ENCODE assay signal across 1 cellular context in the genomic region with DNA sequence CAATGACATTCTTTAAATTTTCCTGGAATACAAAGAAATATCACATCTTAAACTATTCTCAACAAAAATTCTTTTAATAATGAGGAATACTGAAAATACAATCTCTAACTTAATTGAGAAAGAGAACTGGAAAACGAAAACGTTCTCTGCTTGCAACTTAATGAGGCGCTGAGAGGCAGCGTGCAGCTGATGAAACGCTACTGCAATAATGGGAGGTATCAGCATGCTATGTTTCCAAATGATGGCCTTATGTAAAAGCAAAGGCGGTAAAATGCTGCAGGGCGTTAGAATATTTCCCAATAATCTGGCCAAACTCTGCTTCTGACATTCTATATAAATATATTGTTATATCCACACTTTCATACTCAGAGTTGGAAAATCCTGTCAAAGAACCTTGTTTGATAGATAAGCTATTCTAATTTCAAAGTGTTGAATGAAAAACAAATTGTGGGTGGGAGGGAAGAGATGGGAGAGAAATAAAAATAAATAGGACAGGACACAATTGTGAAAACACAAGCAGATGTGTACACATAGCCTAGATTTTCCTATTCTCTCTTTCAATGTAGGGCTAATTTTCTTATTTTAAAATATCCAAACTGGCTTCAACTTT.
TF ChIP-seq lines count a peak whose summit lies in the region.

No MANE protein-coding gene starts in this region.

TF ChIP-seq in Ishikawa, 13 proteins besides CTCF, POLR2A, EP300 and RAD21 (continued from another document):
- TF ChIP-seq, protein P1, sequence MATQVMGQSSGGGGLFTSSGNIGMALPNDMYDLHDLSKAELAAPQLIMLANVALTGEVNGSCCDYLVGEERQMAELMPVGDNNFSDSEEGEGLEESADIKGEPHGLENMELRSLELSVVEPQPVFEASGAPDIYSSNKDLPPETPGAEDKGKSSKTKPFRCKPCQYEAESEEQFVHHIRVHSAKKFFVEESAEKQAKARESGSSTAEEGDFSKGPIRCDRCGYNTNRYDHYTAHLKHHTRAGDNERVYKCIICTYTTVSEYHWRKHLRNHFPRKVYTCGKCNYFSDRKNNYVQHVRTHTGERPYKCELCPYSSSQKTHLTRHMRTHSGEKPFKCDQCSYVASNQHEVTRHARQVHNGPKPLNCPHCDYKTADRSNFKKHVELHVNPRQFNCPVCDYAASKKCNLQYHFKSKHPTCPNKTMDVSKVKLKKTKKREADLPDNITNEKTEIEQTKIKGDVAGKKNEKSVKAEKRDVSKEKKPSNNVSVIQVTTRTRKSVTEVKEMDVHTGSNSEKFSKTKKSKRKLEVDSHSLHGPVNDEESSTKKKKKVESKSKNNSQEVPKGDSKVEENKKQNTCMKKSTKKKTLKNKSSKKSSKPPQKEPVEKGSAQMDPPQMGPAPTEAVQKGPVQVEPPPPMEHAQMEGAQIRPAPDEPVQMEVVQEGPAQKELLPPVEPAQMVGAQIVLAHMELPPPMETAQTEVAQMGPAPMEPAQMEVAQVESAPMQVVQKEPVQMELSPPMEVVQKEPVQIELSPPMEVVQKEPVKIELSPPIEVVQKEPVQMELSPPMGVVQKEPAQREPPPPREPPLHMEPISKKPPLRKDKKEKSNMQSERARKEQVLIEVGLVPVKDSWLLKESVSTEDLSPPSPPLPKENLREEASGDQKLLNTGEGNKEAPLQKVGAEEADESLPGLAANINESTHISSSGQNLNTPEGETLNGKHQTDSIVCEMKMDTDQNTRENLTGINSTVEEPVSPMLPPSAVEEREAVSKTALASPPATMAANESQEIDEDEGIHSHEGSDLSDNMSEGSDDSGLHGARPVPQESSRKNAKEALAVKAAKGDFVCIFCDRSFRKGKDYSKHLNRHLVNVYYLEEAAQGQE (IDR thresholded peaks at IDR 0.05; ENCODE audit: low read depth), result no peak
- no peak for TF ChIP-seq NFIC (IDR thresholded peaks at IDR 0.05)
- TF ChIP-seq, protein P2, sequence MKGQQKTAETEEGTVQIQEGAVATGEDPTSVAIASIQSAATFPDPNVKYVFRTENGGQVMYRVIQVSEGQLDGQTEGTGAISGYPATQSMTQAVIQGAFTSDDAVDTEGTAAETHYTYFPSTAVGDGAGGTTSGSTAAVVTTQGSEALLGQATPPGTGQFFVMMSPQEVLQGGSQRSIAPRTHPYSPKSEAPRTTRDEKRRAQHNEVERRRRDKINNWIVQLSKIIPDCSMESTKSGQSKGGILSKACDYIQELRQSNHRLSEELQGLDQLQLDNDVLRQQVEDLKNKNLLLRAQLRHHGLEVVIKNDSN (IDR thresholded peaks at IDR 0.05), result no peak
TF ChIP-seq in Ishikawa: peak in this region for 2.
